In genomic region chr19:41350735-41351338, GRCh38 we compare ENCODE assay signal across 9 cellular contexts. TPM values are rescaled to one million over a fixed set of nuclear protein-coding genes. Genes with fewer than 3 reads are reported as not detected.
DNase-seq lines count a peak whose midpoint lies in the region; ATAC-seq and TF ChIP-seq lines count a peak whose summit lies in the region.
"Had no signal": no experiment of that assay in that cellular context is flagged by ENCODE, and none has a peak within 500 bp of the region (broad histone marks: within the 10 kb centered on the region; RNA-seq: fewer than 3 reads in every experiment).

No MANE protein-coding gene starts in this region.

- H3K4me1 ChIP-seq in SK-N-SH (ENCODE audit: control insufficient read depth in 1 of 2, insufficient read depth in 2 of 2, low read depth in 1 of 2, low read length in 1 of 2): peaks cover 0 to 33% of the 10 kb centered on the region in 2 experiments; a peak in 2 of 4 replicates
- peaks cover 0 to 22% (median 8%) of the 10 kb centered on the region in 4 donors for H3K4me1 ChIP-seq in Peyer's patch
- peaks cover 54 to 65% of the 10 kb centered on the region in 2 experiments for H3K4me1 ChIP-seq in neutrophil (ENCODE audit: control insufficient read depth in 1 of 2, insufficient read depth in 1 of 2, low read depth in 1 of 2, low read length in 1 of 2)

- CTCF ChIA-PET in SK-N-SH (lab: Yijun Ruan, JAX): interaction anchor here (0.7 to 3.4 kb wide), 4 partner anchors 10 to 43 kb away, joined by 3 to 29 read pairs (median 12); no protein-coding TSS in a partner anchor

- H3K4me3 ChIP-seq in SK-N-SH (ENCODE audit: low read depth in 2 of 2, low read length in 1 of 2) (peak overlapping the region; percentile 65 to 99), Peyer's patch (peak overlapping the region; percentile 84 to 91 (median 88)), neutrophil (ENCODE audit: low read depth in 1 of 2, low read length in 1 of 2) (peak overlapping the region; percentile 98 to 100)

- no peak for TF ChIP-seq EP300 in SK-N-SH (IDR thresholded peaks at IDR 0.05; ENCODE audit: borderline replicate concordance in 1 of 2, low read depth in 1 of 2, low read length in 1 of 2)

- TF ChIP-seq CTCF in SK-N-SH (IDR thresholded peaks at IDR 0.05): no peak
- TF ChIP-seq CTCF in Peyer's patch (IDR thresholded peaks at IDR 0.05): no peak
- no peak for TF ChIP-seq CTCF in neutrophil (IDR thresholded peaks at IDR 0.05)

- H2AFZ ChIP-seq in SK-N-SH (ENCODE audit: low read depth): no peak overlapping the region

- DNase-seq in SK-N-SH (peak; percentile 16), Peyer's patch (no peak), erythroblast (lab: John Stamatoyannopoulos, UW) (peak; percentile 57 to 65), NOMO-1 treated with DMSO at 0.1 percent for 48 hours (lab: John Stamatoyannopoulos, UW; ENCODE audit: unreplicated experiment) (no peak), GM19238 (ENCODE audit: insufficient read length, low spot score) (no peak)

- TF ChIP-seq RAD21 in SK-N-SH (IDR thresholded peaks at IDR 0.05; ENCODE audit: low read length): no peak

- H3K27me3 ChIP-seq in SK-N-SH (ENCODE audit: insufficient read depth) (no peaks in the 10 kb centered on the region), Peyer's patch (peaks cover 0 to 4% of the 10 kb centered on the region in 2 donors), neutrophil (no peaks in the 10 kb centered on the region)

- H3K79me2 ChIP-seq in SK-N-SH (ENCODE audit: insufficient read depth): peaks cover 78% of the 10 kb centered on the region

- peaks cover 71% of the 10 kb centered on the region for H4K20me1 ChIP-seq in SK-N-SH (ENCODE audit: insufficient read depth)

- H3K9ac ChIP-seq in SK-N-SH: peak overlapping the region; percentile 92; the same call in 1 of the 2 replicates

- H3K36me3 ChIP-seq in SK-N-SH (replicated peaks in 1 of 2; ENCODE audit: control insufficient read depth in 1 of 2, insufficient read depth in 2 of 2, low read length in 1 of 2) (peaks cover 0 to 38% of the 10 kb centered on the region in 2 experiments), Peyer's patch (peaks cover 0 to 21% (median 0%) of the 10 kb centered on the region in 3 donors), neutrophil (peaks cover 32% of the 10 kb centered on the region)

- H3K4me2 ChIP-seq in SK-N-SH: peak overlapping the region; percentile 99

- ATAC-seq in SK-N-SH treated with all-trans-retinoic acid at 6 μM for 48 hours: no peak
- no peak for ATAC-seq in HG02623 (IDR thresholded peaks at IDR 0.05; ENCODE audit: unreplicated experiment)

- H3K9me3 ChIP-seq in SK-N-SH: no peaks in the 10 kb centered on the region
- H3K9me3 ChIP-seq in Peyer's patch: no peaks in the 10 kb centered on the region
- no peaks in the 10 kb centered on the region for H3K9me3 ChIP-seq in neutrophil

- peaks cover 9% of the 10 kb centered on the region for H3F3A ChIP-seq in SK-N-SH (replicated peaks; ENCODE audit: insufficient read depth)

- TF ChIP-seq POLR2A in Peyer's patch (IDR thresholded peaks at IDR 0.05): no peak
- TF ChIP-seq POLR2A in erythroblast (IDR thresholded peaks at IDR 0.05; ENCODE audit: low read length): no peak

- H3K27ac ChIP-seq in SK-N-SH (ENCODE audit: low read depth in 2 of 2, low read length in 1 of 2) (peak overlapping the region in 1 of 2 experiments; percentile 79; a peak in 1 of 4 replicates), Peyer's patch (peak overlapping the region; percentile 84 to 99 (median 92)), neutrophil (peak overlapping the region; percentile 98)
- H3K27ac ChIP-seq: C4-2B had no signal

- 42% methylated on average over 22 of the region's 22 CpGs for WGBS in SK-N-SH (ENCODE audit: low lambda C conversion rate)

- POLR2A ChIA-PET in SK-N-SH (lab: Yijun Ruan, JAX): interaction anchor here (0.7 kb wide), 1 partner anchor 26 kb away, joined by 3 read pairs; no protein-coding TSS in a partner anchor

- H3K9me2 ChIP-seq in SK-N-SH: no peaks in the 10 kb centered on the region

TF ChIP-seq in SK-N-SH, 30 proteins besides CTCF, POLR2A, EP300 and RAD21:
- TF ChIP-seq FOSL2 (IDR thresholded peaks at IDR 0.05; ENCODE audit: borderline replicate concordance, low read depth) (no peak), ELF1 (IDR thresholded peaks at IDR 0.05) (no peak), MAX (IDR thresholded peaks at IDR 0.05; ENCODE audit: low read depth) (peak; percentile 6; the same call in 1 of the 2 replicates)
TF ChIP-seq in SK-N-SH: peak in this region for 1.

TF ChIP-seq in SK-N-SH treated with all-trans-retinoic acid at 6 μM for 48 hours, 23 proteins besides CTCF, POLR2A, EP300 and RAD21:
- no peak for TF ChIP-seq TCF4 (CRISPR knock-in tag; IDR thresholded peaks at IDR 0.05; ENCODE audit: borderline replicate concordance)
- TF ChIP-seq PATZ1 (CRISPR knock-in tag; IDR thresholded peaks at IDR 0.05; ENCODE audit: borderline replicate concordance): no peak
- no peak for TF ChIP-seq CSRNP3 (CRISPR knock-in tag; IDR thresholded peaks at IDR 0.05)
- TF ChIP-seq ESRRG (CRISPR knock-in tag; IDR thresholded peaks at IDR 0.05): no peak
- TF ChIP-seq ZFP30 (CRISPR knock-in tag; IDR thresholded peaks at IDR 0.05): no peak
- no peak for TF ChIP-seq ZFP3 (CRISPR knock-in tag; IDR thresholded peaks at IDR 0.05)
- no peak for TF ChIP-seq PPARA (CRISPR knock-in tag; IDR thresholded peaks at IDR 0.05; ENCODE audit: borderline replicate concordance)

RNA-seq across cellular contexts. Expression of gene TGFB1, which starts 2.9 kb away (rescaled TPM):
- 13.5 and 25.5 TPM in 2 replicates for polyA plus RNA-seq in SK-N-SH (2012; rRNA removed)
- polyA plus RNA-seq in SK-N-SH (2012; cell fraction: cytosol; rRNA removed): 13.0 and 21.4 TPM in 2 replicates
- 75.1 and 149 TPM in 2 replicates for polyA plus RNA-seq in SK-N-SH (2012; cell fraction: nucleus; rRNA removed)
- 10 to 100 TPM in 3 of 4 donors, 1 to 10 TPM in 1; 6.8 to 80.9 (median 22.9) TPM for total RNA-seq in Peyer's patch

RNA-seq across cellular contexts. Expression of gene B9D2, which starts 13.1 kb away (rescaled TPM):
- 9.0 and 13.3 TPM in 2 replicates for polyA plus RNA-seq in SK-N-SH (2012; rRNA removed)
- 9.6 and 10.5 TPM in 2 replicates for polyA plus RNA-seq in SK-N-SH (2012; cell fraction: cytosol; rRNA removed)
- 8.1 and 9.0 TPM in 2 replicates for polyA plus RNA-seq in SK-N-SH (2012; cell fraction: nucleus; rRNA removed)
- 1 to 10 TPM in 3 of 4 donors, not detected in 1; 3.6 to 6.8 (median 3.8) TPM for total RNA-seq in Peyer's patch

RNA-seq across cellular contexts. Expression of gene TMEM91, which starts 25.5 kb away (rescaled TPM):
- polyA plus RNA-seq in SK-N-SH (2012; rRNA removed): 5.1 and 5.7 TPM in 2 replicates
- 0.85 and 1.0 TPM in 2 replicates for polyA plus RNA-seq in SK-N-SH (2012; cell fraction: cytosol; rRNA removed)
- 36.4 and 58.3 TPM in 2 replicates for polyA plus RNA-seq in SK-N-SH (2012; cell fraction: nucleus; rRNA removed)
- total RNA-seq in Peyer's patch: 10 to 100 TPM in 2 of 4 donors, 1 to 10 TPM in 2; 8.3 to 19.6 (median 11.0) TPM

RNA-seq across cellular contexts. Expression of gene CCDC97, which starts 40.9 kb away (rescaled TPM):
- 8.7 and 9.6 TPM in 2 replicates for polyA plus RNA-seq in SK-N-SH (2012; rRNA removed)
- 5.3 and 6.8 TPM in 2 replicates for polyA plus RNA-seq in SK-N-SH (2012; cell fraction: cytosol; rRNA removed)
- polyA plus RNA-seq in SK-N-SH (2012; cell fraction: nucleus; rRNA removed): 11.7 and 13.7 TPM in 2 replicates
- 10 to 100 TPM; 17.9 to 33.0 (median 29.6) TPM for total RNA-seq in Peyer's patch

RNA-seq across cellular contexts. Expression of gene EXOSC5, which starts 46.3 kb away (rescaled TPM):
- 71.3 and 74.1 TPM in 2 replicates for polyA plus RNA-seq in SK-N-SH (2012; rRNA removed)
- 37.8 and 52.6 TPM in 2 replicates for polyA plus RNA-seq in SK-N-SH (2012; cell fraction: cytosol; rRNA removed)
- polyA plus RNA-seq in SK-N-SH (2012; cell fraction: nucleus; rRNA removed): 42.1 and 45.3 TPM in 2 replicates
- 10 to 100 TPM in 2 of 4 donors, 1 to 10 TPM in 2; 5.4 to 12.4 (median 10.0) TPM for total RNA-seq in Peyer's patch

Comparison
In these comparisons a context has a peak if more than half of its experiments do, and no peak if none do; other contexts are left out.
1. DNase-seq: peak in SK-N-SH (single experiment) and erythroblast (2 of 2); none in Peyer's patch (0 of 3), NOMO-1 treated with DMSO at 0.1 percent for 48 hours (single experiment) and GM19238 (single experiment).
2. Peak in every context shown above with its lines, with median percentiles within 50 percentile points of each other: H3K4me3 ChIP-seq.